In genomic region chr2:3130444-3130843, GRCh38 we compare ENCODE assay signal across 26 cellular contexts.
"Had no signal": no experiment of that assay in that cellular context is flagged by ENCODE, and none has a peak within 500 bp of the region (broad histone marks: within the 10 kb centered on the region; RNA-seq: fewer than 3 reads in every experiment).

No MANE protein-coding gene starts in this region.

- H3K27ac ChIP-seq: body of pancreas, cardiac muscle cell, left ventricle myocardium inferior, parathyroid adenoma, stomach, thyroid gland, VCaP had no signal

- H3K4me3 Mint-ChIP-seq: activated naive CD8-positive, alpha-beta T cell; dendritic cell treated with granulocyte-macrophage colony-stimulating factor and Interleukin-4, amounts not matched to agents 40 ng/mL and 50 ng/mL, for 4 days; nephron; stimulated activated naive B cell treated with anti-CD40 and anti-IgM and Interleukin-4, amounts not matched to agents 10 μg/mL and 1 μg/mL and 100 μg/mL, for 72 hours; T-helper 1 cell treated with Interleukin-12 subunit alpha and Interleukin-12 subunit beta and Interleukin-4 antibody, amounts not matched to agents 30 μg/mL and 1 μg/mL, for 36 hours had no signal

- DNase-seq: activated CD4-positive, alpha-beta T cell treated with anti-CD3 and anti-CD28 coated beads for 4 hours; activated CD4-positive, alpha-beta T cell treated with anti-CD3 and anti-CD28 coated beads, Interleukin-2, amount 50 U/mL, for 48 hours; activated CD8-positive, alpha-beta memory T cell treated with anti-CD3 and anti-CD28 coated beads for 24 hours; activated effector memory CD4-positive, alpha-beta T cell treated with Interleukin-2 at 50 U/mL for 16 hours; activated naive CD4-positive, alpha-beta T cell treated with Interleukin-2 at 50 U/mL for 16 hours; aorta; body of pancreas; effector CD8-positive, alpha-beta T cell; left ventricle myocardium inferior; mesendoderm; occipital lobe; right cardiac atrium; stimulated activated CD4-positive, alpha-beta T cell treated with anti-CD3 and anti-CD28 coated beads, Interleukin-15, amount 100 ng/mL, for 24 hours; stimulated activated CD4-positive, alpha-beta T cell treated with anti-CD3 and anti-CD28 coated beads, Interleukin-2, amount 100 ng/mL, for 24 hours; stimulated activated naive B cell treated with anti-CD40 and anti-IgM and Interleukin-4, amounts not matched to agents 10 μg/mL and 1 μg/mL and 100 μg/mL, for 72 hours; T-helper 9 cell; thyroid gland had no signal

- H3K4me1 ChIP-seq: body of pancreas, parathyroid adenoma, stomach, thyroid gland had no signal

- H3K36me3 Mint-ChIP-seq: activated naive CD8-positive, alpha-beta T cell had no signal

- H3K4me3 ChIP-seq: body of pancreas, cardiac muscle cell, left ventricle myocardium inferior, lung, stomach, thyroid gland had no signal

- ATAC-seq: body of pancreas; right cardiac atrium; stimulated activated naive B cell treated with anti-CD40 and anti-IgM and Interleukin-4, amounts not matched to agents 10 μg/mL and 1 μg/mL and 100 μg/mL, for 72 hours had no signal

- H3K9me3 Mint-ChIP-seq: dendritic cell treated with granulocyte-macrophage colony-stimulating factor and Interleukin-4, amounts not matched to agents 40 ng/mL and 50 ng/mL, for 4 days had no signal

- H3K27ac Mint-ChIP-seq: activated naive CD8-positive, alpha-beta T cell; dendritic cell treated with granulocyte-macrophage colony-stimulating factor and Interleukin-4, amounts not matched to agents 40 ng/mL and 50 ng/mL, for 4 days; nephron; stimulated activated naive B cell treated with anti-CD40 and anti-IgM and Interleukin-4, amounts not matched to agents 10 μg/mL and 1 μg/mL and 100 μg/mL, for 72 hours; T-helper 1 cell treated with Interleukin-12 subunit alpha and Interleukin-12 subunit beta and Interleukin-4 antibody, amounts not matched to agents 30 μg/mL and 1 μg/mL, for 36 hours had no signal

- H3K27me3 Mint-ChIP-seq: dendritic cell treated with granulocyte-macrophage colony-stimulating factor and Interleukin-4, amounts not matched to agents 40 ng/mL and 50 ng/mL, for 4 days; stimulated activated naive B cell treated with anti-CD40 and anti-IgM and Interleukin-4, amounts not matched to agents 10 μg/mL and 1 μg/mL and 100 μg/mL, for 72 hours had no signal

- H3K9ac ChIP-seq: parathyroid adenoma had no signal

- H3K9me3 ChIP-seq: body of pancreas, thyroid gland had no signal

- H3K36me3 ChIP-seq: cardiac muscle cell, left ventricle myocardium inferior, stomach, thyroid gland had no signal

- H3K27me3 ChIP-seq: body of pancreas, cardiac muscle cell, thyroid gland had no signal
